ENCODE assay signal across 10 cellular contexts in the genomic region with DNA sequence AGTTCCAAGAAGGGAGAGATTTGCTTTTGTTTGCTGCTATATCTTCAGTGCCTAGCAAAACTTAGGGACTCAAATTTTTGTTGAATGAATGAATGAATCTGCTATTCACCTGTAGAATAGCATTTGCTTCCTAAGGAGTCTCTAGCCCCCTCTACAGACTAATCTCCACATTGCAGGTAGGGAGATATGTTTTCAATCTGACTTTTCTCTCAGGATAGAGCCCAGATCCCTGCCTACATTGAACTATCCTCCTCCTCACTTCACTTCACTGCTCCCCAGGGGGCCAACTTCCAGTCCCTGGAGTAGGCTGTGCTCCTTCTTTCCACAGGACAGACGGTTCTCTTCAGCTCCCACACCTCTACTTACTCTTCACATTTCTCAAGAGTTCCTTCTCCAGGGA.
DNase-seq lines count a peak whose midpoint lies in the region; ATAC-seq, FAIRE-seq and TF ChIP-seq lines count a peak whose summit lies in the region.
"Had no signal": no experiment of that assay in that cellular context is flagged by ENCODE, and none has a peak within 500 bp of the region (broad histone marks: within the 10 kb centered on the region; RNA-seq: fewer than 3 reads in every experiment).

No MANE protein-coding gene starts in this region.

- ATAC-seq in HepG2, result no peak
- ATAC-seq in right lobe of liver, result no peak
- no peak for ATAC-seq in left colon

- H3K4ac ChIP-seq in H1 (replicated peaks; ENCODE audit: insufficient read length, low read depth, low read length), result no peak overlapping the region

- H3K9me3 ChIP-seq in HepG2 (ENCODE audit: low read length) (no peaks in the 10 kb centered on the region), right lobe of liver (no peaks in the 10 kb centered on the region), MM.1S (replicated peaks; ENCODE audit: insufficient read depth, low read length) (no peaks in the 10 kb centered on the region), H1 (ENCODE audit: insufficient read depth in 2 of 2, low read depth in 1 of 2, low read length in 1 of 2) (no peaks in the 10 kb centered on the region)

- no peaks in the 10 kb centered on the region for H4K20me1 ChIP-seq in HepG2 (ENCODE audit: insufficient read depth, low read length)
- no peaks in the 10 kb centered on the region for H4K20me1 ChIP-seq in MM.1S (ENCODE audit: insufficient read depth, low read length)
- H4K20me1 ChIP-seq in H1 (replicated peaks in 1 of 2; ENCODE audit: control insufficient read depth in 1 of 2, insufficient read depth in 2 of 2, low read length in 2 of 2), result no peaks in the 10 kb centered on the region

- in situ Hi-C loops in HepG2 (cut with HindIII; ENCODE audit: extremely low pct_ligation_motif_present, low pct_unique_long_range_greater_than_20kb), result no loop called here

- H3K9me2 ChIP-seq in MM.1S (replicated peaks; ENCODE audit: insufficient read depth, low read length), result no peaks in the 10 kb centered on the region

- no peak overlapping the region for H3K56ac ChIP-seq in H1 (replicated peaks; ENCODE audit: insufficient read length, low read depth, low read length)

- no peak overlapping the region for H4K5ac ChIP-seq in H1 (ENCODE audit: insufficient read length, low read depth, low read length)

- H3K27me3 ChIP-seq in HepG2 (ENCODE audit: control insufficient read depth in 1 of 2, insufficient read depth in 2 of 2, low read length in 2 of 2) (no peaks in the 10 kb centered on the region), right lobe of liver (no peaks in the 10 kb centered on the region), MM.1S (replicated peaks; ENCODE audit: insufficient read depth, low read length) (no peaks in the 10 kb centered on the region), H1 (replicated peaks in 1 of 4; ENCODE audit: control insufficient read depth in 3 of 4, extremely low read depth in 1 of 4, insufficient read depth in 3 of 4, low read length in 3 of 4) (no peaks in the 10 kb centered on the region)

- no peak overlapping the region for H3K27ac Mint-ChIP-seq in type B pancreatic cell
- H3K27ac Mint-ChIP-seq in activated naive CD4-positive, alpha-beta T cell treated with anti-CD3 and anti-CD28 coated beads for 36 hours, result no peak overlapping the region

- no peak overlapping the region for H2BK15ac ChIP-seq in H1 (ENCODE audit: low read length)

- TF ChIP-seq EP300 in HepG2 (IDR thresholded peaks at IDR 0.05; ENCODE audit: low read depth in 2 of 2, low read length in 2 of 2) (no peak), HepG2 (CRISPR knock-in tag; IDR thresholded peaks at IDR 0.05; ENCODE audit: borderline replicate concordance) (no peak), H1 (IDR thresholded peaks at IDR 0.05; ENCODE audit: borderline replicate concordance in 1 of 2, low read depth in 2 of 2, low read length in 2 of 2) (no peak)

- peak; percentile 22; the same call in 1 of the 2 replicates for TF ChIP-seq CTCF in HepG2 (CRISPR knock-in tag; IDR thresholded peaks at IDR 0.05)
- TF ChIP-seq CTCF in right lobe of liver (IDR thresholded peaks at IDR 0.05), result no peak
- TF ChIP-seq CTCF in MM.1S (IDR thresholded peaks at IDR 0.05; ENCODE audit: low read length), result peak; percentile 53
- peak in 2 of 3 experiments; percentile 48 to 82; a peak in 3 of 4 replicates for TF ChIP-seq CTCF in H1 (IDR thresholded peaks at IDR 0.05; ENCODE audit: control extremely low read depth in 1 of 3, insufficient read depth in 1 of 3, low read depth in 1 of 3, low read length in 3 of 3)
- TF ChIP-seq CTCF in type B pancreatic cell (conservative IDR thresholded peaks at IDR 0.05), result peak; percentile 61

- TF ChIP-seq POLR2A in HepG2 (IDR thresholded peaks at IDR 0.05; ENCODE audit: insufficient read depth in 1 of 2, low read depth in 2 of 2, low read length in 2 of 2), result no peak
- TF ChIP-seq POLR2A in right lobe of liver (IDR thresholded peaks at IDR 0.05), result no peak
- TF ChIP-seq POLR2A in H1 (IDR thresholded peaks at IDR 0.05; ENCODE audit: control extremely low read depth in 1 of 2, low read depth in 2 of 2, low read length in 2 of 2), result no peak

- H3K27me3 Mint-ChIP-seq in type B pancreatic cell, result no peaks in the 10 kb centered on the region
- H3K27me3 Mint-ChIP-seq in activated naive CD4-positive, alpha-beta T cell treated with anti-CD3 and anti-CD28 coated beads for 36 hours (ENCODE audit: low read depth), result no peaks in the 10 kb centered on the region

- H3K27ac ChIP-seq in HepG2 (ENCODE audit: extremely low read length, insufficient read depth, low read length) (no peak overlapping the region), right lobe of liver (no peak overlapping the region), MM.1S (ENCODE audit: low read length) (no peak overlapping the region), H1 (ENCODE audit: low read depth, low read length) (no peak overlapping the region)

- H3K14ac ChIP-seq in H1 (ENCODE audit: insufficient read length), result no peak overlapping the region

- peaks cover 5% of the 10 kb centered on the region for H3K9me3 Mint-ChIP-seq in type B pancreatic cell
- peaks cover 8% of the 10 kb centered on the region for H3K9me3 Mint-ChIP-seq in activated naive CD4-positive, alpha-beta T cell treated with anti-CD3 and anti-CD28 coated beads for 36 hours

- FAIRE-seq in HepG2 (lab: Jason Lieb, UNC) (no peak), H1 (lab: Jason Lieb, UNC) (peak; percentile 36)

- 0% methylated on average over 1 of the region's 1 CpG for WGBS in HepG2 (ENCODE audit: low lambda C conversion rate)
- 31% methylated on average over 1 of the region's 1 CpG for WGBS in right lobe of liver (ENCODE audit: insufficient coverage, low coverage, low lambda C conversion rate, missing lambda C conversion rate)
- 17% methylated on average over 1 of the region's 1 CpG; no CpG with 5 or more reads in 1 of the 2 experiments for WGBS in H1 (ENCODE audit: extremely low coverage in 1 of 2, insufficient coverage in 1 of 2, insufficient read length in 1 of 2, insufficient replicate concordance in 2 of 2, low coverage in 1 of 2, low lambda C conversion rate in 2 of 2, missing lambda C conversion rate in 1 of 2), 2 experiments

- no peak overlapping the region for H2BK20ac ChIP-seq in H1 (ENCODE audit: low read length)

- H2AK5ac ChIP-seq in H1 (ENCODE audit: low read depth, low read length), result no peak overlapping the region

- no peak overlapping the region for H4K8ac ChIP-seq in H1 (ENCODE audit: extremely low read depth, insufficient read depth, low read length)

- H2BK5ac ChIP-seq in H1 (ENCODE audit: low read depth, low read length), result no peak overlapping the region

- H2AFZ ChIP-seq in HepG2 (ENCODE audit: low read length) (no peak overlapping the region), MM.1S (ENCODE audit: low read length) (no peak overlapping the region), H1 (ENCODE audit: low read length) (no peak overlapping the region)

- peaks cover 9% of the 10 kb centered on the region for H3K4me1 Mint-ChIP-seq in type B pancreatic cell (ENCODE audit: unreplicated experiment)
- no peaks in the 10 kb centered on the region for H3K4me1 Mint-ChIP-seq in activated naive CD4-positive, alpha-beta T cell treated with anti-CD3 and anti-CD28 coated beads for 36 hours (ENCODE audit: low read depth)

- no peaks in the 10 kb centered on the region for H3K23me2 ChIP-seq in H1 (ENCODE audit: low read depth, low read length)

- H3F3A ChIP-seq in MM.1S (ENCODE audit: insufficient read depth, low read length), result no peaks in the 10 kb centered on the region

- intact Hi-C loops in HepG2 (cut with micrococcal nuclease; ENCODE audit: unreplicated experiment), result no loop called here
- intact Hi-C loops in right lobe of liver (cut with DNase I), result no loop called here
- intact Hi-C loops in left colon (cut with DNase I, micrococcal nuclease), result no loop called here
- intact Hi-C loops in activated naive CD4-positive, alpha-beta T cell treated with anti-CD3 and anti-CD28 coated beads for 36 hours (cut with micrococcal nuclease), result no loop called here

- no peak overlapping the region for H2BK12ac ChIP-seq in H1 (ENCODE audit: low read depth, low read length)

- H3K9ac ChIP-seq in HepG2 (ENCODE audit: insufficient read depth, low read depth, low read length), result no peak overlapping the region
- no peak overlapping the region for H3K9ac ChIP-seq in MM.1S (ENCODE audit: low read length)
- H3K9ac ChIP-seq in H1 (replicated peaks in 1 of 4; ENCODE audit: extremely low read depth in 1 of 4, low read depth in 3 of 4, low read length in 3 of 4), result no peak overlapping the region

- DNase-seq in HepG2 (ENCODE audit: low spot score) (no peak), right lobe of liver (no peak), MM.1S (no peak), H1 (ENCODE audit: low read depth in 1 of 2, low spot score in 2 of 2) (peak in 1 of 2 experiments; percentile 67), type B pancreatic cell (ENCODE audit: extremely low spot score, unreplicated experiment) (no peak), left colon (no peak)
- DNase-seq in activated CD4-positive, CD25-positive, alpha-beta regulatory T cell (lab: John Stamatoyannopoulos, UW), result no peak
- DNase-seq in activated naive CD4-positive, alpha-beta T cell treated with anti-CD3 and anti-CD28 coated beads for 36 hours, result no peak
- DNase-seq: NCI-H2171, retina had no signal

- no peaks in the 10 kb centered on the region for H3K36me3 ChIP-seq in HepG2 (replicated peaks in 1 of 2; ENCODE audit: control insufficient read depth in 1 of 2, insufficient read depth in 2 of 2, low read length in 2 of 2)
- H3K36me3 ChIP-seq in right lobe of liver, result no peaks in the 10 kb centered on the region
- H3K36me3 ChIP-seq in MM.1S (replicated peaks; ENCODE audit: insufficient read depth, low read length), result no peaks in the 10 kb centered on the region
- H3K36me3 ChIP-seq in H1 (ENCODE audit: control insufficient read depth in 2 of 4, insufficient read depth in 4 of 4, low read length in 3 of 4), result no peaks in the 10 kb centered on the region

- no peak overlapping the region for H3K23ac ChIP-seq in H1 (ENCODE audit: insufficient read length)

- no peaks in the 10 kb centered on the region for H3K79me2 ChIP-seq in HepG2 (ENCODE audit: insufficient read depth, low read length)
- H3K79me2 ChIP-seq in MM.1S (ENCODE audit: low read length), result no peaks in the 10 kb centered on the region
- no peaks in the 10 kb centered on the region for H3K79me2 ChIP-seq in H1 (ENCODE audit: control insufficient read depth in 1 of 2, insufficient read depth in 2 of 2, low read length in 2 of 2)

- TF ChIP-seq RAD21 in HepG2 (CRISPR knock-in tag; IDR thresholded peaks at IDR 0.05), result no peak
- peak; percentile 59 to 63 for TF ChIP-seq RAD21 in H1 (IDR thresholded peaks at IDR 0.05 in 1 of 2, conservative IDR thresholded peaks at IDR 0.05 in 1 of 2; ENCODE audit: low read depth in 2 of 2, low read length in 2 of 2)

- no peak overlapping the region for H4K91ac ChIP-seq in H1 (replicated peaks; ENCODE audit: insufficient read length, low read length)

- no peak overlapping the region for H3K4me3 Mint-ChIP-seq in type B pancreatic cell
- H3K4me3 Mint-ChIP-seq in activated naive CD4-positive, alpha-beta T cell treated with anti-CD3 and anti-CD28 coated beads for 36 hours, result no peak overlapping the region

- H3K36me3 Mint-ChIP-seq in type B pancreatic cell, result no peaks in the 10 kb centered on the region
- no peaks in the 10 kb centered on the region for H3K36me3 Mint-ChIP-seq in activated naive CD4-positive, alpha-beta T cell treated with anti-CD3 and anti-CD28 coated beads for 36 hours (ENCODE audit: low read depth)

- CTCF ChIA-PET in HepG2 (lab: Yijun Ruan, JAX; ENCODE audit: low intra/inter-chr PET ratio, low total read pairs), result no interaction called here
- CTCF ChIA-PET in H1 (lab: Charles Lee; ENCODE audit: partially characterized antibody), result interaction anchor here (0.6 to 4.9 kb wide), 18 partner anchors 10 to 1393 kb away, joined by 3 to 44 read pairs (median 4); partner anchors contain the start of gene PTX3
- CTCF ChIA-PET in activated naive CD4-positive, alpha-beta T cell treated with anti-CD3 and anti-CD28 coated beads for 36 hours (lab: Charles Lee), result interaction anchor here (0.6 kb wide), 2 partner anchors 285 to 609 kb away, joined by 3 read pairs; no protein-coding TSS in a partner anchor

- H3K18ac ChIP-seq in H1 (ENCODE audit: extremely low read depth, low read length), result no peak overlapping the region

- no peak overlapping the region for H3K4me3 ChIP-seq in HepG2 (replicated peaks in 1 of 3; ENCODE audit: insufficient read depth in 1 of 3, low read depth in 2 of 3, low read length in 3 of 3)
- no peak overlapping the region for H3K4me3 ChIP-seq in right lobe of liver
- no peak overlapping the region for H3K4me3 ChIP-seq in MM.1S (ENCODE audit: low read length)
- H3K4me3 ChIP-seq in H1 (ENCODE audit: extremely low read depth in 1 of 4, insufficient read depth in 2 of 4, low read depth in 3 of 4, low read length in 4 of 4), result no peak overlapping the region

- H3K4me1 ChIP-seq in HepG2 (ENCODE audit: insufficient read depth, low read length), result no peaks in the 10 kb centered on the region
- no peaks in the 10 kb centered on the region for H3K4me1 ChIP-seq in right lobe of liver
- no peaks in the 10 kb centered on the region for H3K4me1 ChIP-seq in MM.1S (ENCODE audit: low read length)
- peaks cover 0 to 4% (median 0%) of the 10 kb centered on the region in 4 experiments; a peak in 1 of 7 replicates for H3K4me1 ChIP-seq in H1 (replicated peaks in 1 of 4; ENCODE audit: control insufficient read depth in 3 of 4, insufficient read depth in 4 of 4, low read length in 3 of 4)

- H3K4me2 ChIP-seq in HepG2 (ENCODE audit: low read depth, low read length) (no peak overlapping the region), MM.1S (ENCODE audit: low read depth, low read length) (no peak overlapping the region), H1 (ENCODE audit: insufficient read depth in 1 of 2, low read depth in 2 of 2, low read length in 2 of 2) (no peak overlapping the region)

- POLR2A ChIA-PET in HepG2 (lab: Yijun Ruan, JAX) (no interaction called here), H1 (lab: Charles Lee; ENCODE audit: partially characterized antibody) (no interaction called here)

- no peaks in the 10 kb centered on the region for H3K79me1 ChIP-seq in H1 (ENCODE audit: low read depth, low read length)

- no TSS peak for BruUV-seq in HepG2 (replicated peaks; lab: Mats Ljungman, UMichigan)

- H2BK120ac ChIP-seq in H1 (replicated peaks; ENCODE audit: low read depth, low read length), result no peak overlapping the region

Comparison
In these comparisons a context has a peak if more than half of its experiments do, and no peak if none do; other contexts are left out.
1. CTCF ChIP-seq: peak in HepG2 (single experiment), MM.1S (single experiment), H1 (2 of 3) and type B pancreatic cell (single experiment); none in right lobe of liver (0 of 4).
2. Of the 41 proteins assayed by ChIP-seq in both HepG2 and H1: peak only in HepG2: none; only in H1: RAD21; in both: CTCF; in neither: 39.